8 cellular contexts compared by ENCODE assay signal in the genomic region with DNA sequence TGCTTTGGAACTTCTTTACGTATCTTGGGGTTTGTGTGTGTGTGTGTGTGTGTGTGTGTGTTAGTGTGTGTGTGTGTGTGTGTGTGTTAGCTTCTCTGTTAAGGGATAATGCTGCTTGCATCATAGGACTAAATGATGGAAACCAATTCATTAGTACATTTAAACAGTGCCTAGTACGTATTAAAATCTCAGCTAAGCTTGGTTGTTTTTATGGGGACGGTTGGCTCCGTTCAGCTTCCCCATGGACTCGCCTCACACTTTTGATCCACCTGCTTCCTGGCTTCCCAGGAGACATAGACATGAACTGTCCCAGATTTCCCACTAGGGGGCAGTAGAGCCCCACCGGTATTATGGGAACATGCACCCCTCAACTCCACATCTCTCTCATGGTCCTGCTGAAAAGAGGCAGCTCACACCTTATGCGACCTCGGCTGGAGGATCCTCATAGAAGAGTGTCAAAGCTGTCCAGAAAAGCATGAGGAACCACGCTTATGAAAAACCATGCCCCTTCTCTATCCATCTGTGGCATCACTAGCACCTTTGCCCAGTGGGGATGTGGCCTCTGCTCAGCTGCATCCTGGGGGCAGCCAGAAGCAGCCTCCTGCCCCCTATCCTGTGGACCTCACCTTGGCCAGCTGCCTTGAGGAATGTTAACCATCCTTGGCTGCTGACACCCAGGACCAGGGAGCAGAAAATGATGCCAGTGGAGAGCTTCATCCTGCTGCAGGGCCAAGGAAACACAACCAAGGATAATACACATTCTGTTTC. TPM values are rescaled to one million over a fixed set of nuclear protein-coding genes. Genes with fewer than 3 reads are reported as not detected.
A peak's percentile ranks its signal among the peaks of the same experiment; 100 is the strongest.
DNase-seq lines count a peak whose midpoint lies in the region; ATAC-seq, FAIRE-seq and TF ChIP-seq lines count a peak whose summit lies in the region.

No MANE protein-coding gene starts in this region.

- peak; percentile 81 for FAIRE-seq in GM18507 (lab: Jason Lieb, UNC)

- peaks cover 43% of the 10 kb centered on the region for H3K27me3 Mint-ChIP-seq in WTC11 (ENCODE audit: low read depth)

- no peaks in the 10 kb centered on the region for H3K4me1 Mint-ChIP-seq in WTC11

- H3K27ac ChIP-seq in A673 (ENCODE audit: low read depth, low read length, poor library complexity, severe bottlenecking) = no peak overlapping the region

- DNase-seq in A673 (ENCODE audit: low spot score) = peak; percentile 67
- DNase-seq in GM18507 (ENCODE audit: extremely low spot score, insufficient read length, low read depth) = peak; percentile 65
- DNase-seq in NCI-H2171 treated with DMSO at 0.1 percent for 48 hours (lab: John Stamatoyannopoulos, UW) = peak; percentile 42
- peak; percentile 83 for DNase-seq in WTC11 (ENCODE audit: low spot score)
- DNase-seq in cardiac fibroblast (ENCODE audit: low read depth in 2 of 2) = peak; percentile 65 to 68
- DNase-seq in left colon = peak; percentile 29 to 47
- DNase-seq in stimulated activated CD4-positive, alpha-beta T cell treated with anti-CD3 and anti-CD28 coated beads, Interleukin-4, amount 100 ng/mL, for 24 hours = peak; percentile 68

- H3K27me3 ChIP-seq in A673 (replicated peaks; ENCODE audit: insufficient read depth, low read depth, low read length, poor library complexity) = peaks cover 25% of the 10 kb centered on the region

- H3K9me3 ChIP-seq in A673 (ENCODE audit: low read depth, low read length, poor library complexity, severe bottlenecking) = no peaks in the 10 kb centered on the region

- H3K4me1 ChIP-seq in A673 (ENCODE audit: insufficient read depth, low read length, poor library complexity, severe bottlenecking) = no peaks in the 10 kb centered on the region

- no peaks in the 10 kb centered on the region for H3K36me3 ChIP-seq in A673 (ENCODE audit: insufficient read depth, low read length, poor library complexity, severe bottlenecking)

- H3K27ac Mint-ChIP-seq in WTC11 = no peak overlapping the region

- H3K9me3 Mint-ChIP-seq in WTC11 = peaks cover 4% of the 10 kb centered on the region

- intact Hi-C loops in A673 (cut with micrococcal nuclease; ENCODE audit: unreplicated experiment) (loop anchor here (5.0 to 10.0 kb wide), 4 partner anchors 87 to 689 kb away; no protein-coding TSS in a partner anchor), left colon (cut with DNase I, micrococcal nuclease) (loop anchor here in 1 of 2 donors (10.0 kb wide), 1 partner anchor 629 kb away; no protein-coding TSS in a partner anchor)

- H3K4me3 ChIP-seq in A673 (ENCODE audit: low read depth, low read length, poor library complexity, severe bottlenecking) (no peak overlapping the region), cardiac fibroblast (replicated peaks in 1 of 2; ENCODE audit: low read depth in 2 of 2, low read length in 2 of 2) (no peak overlapping the region)

- BruUV-seq in A673 (replicated peaks; lab: Mats Ljungman, UMichigan) = no TSS peak

- H3K36me3 Mint-ChIP-seq in WTC11 = peaks cover 3% of the 10 kb centered on the region

- H3K4me3 Mint-ChIP-seq in WTC11 = 0 out of 2 replicates have a peak overlapping the region, but pooled peaks have one; percentile 25

- POLR2A ChIA-PET in A673 (lab: Charles Lee; ENCODE audit: low non-redundant PET) (interaction anchor here (0.6 kb wide), 1 partner anchor 76 kb away, joined by 15 read pairs; no protein-coding TSS in a partner anchor), WTC11 (lab: Charles Lee) (interaction anchor here (0.8 to 1.8 kb wide), 2 partner anchors 88 to 102 kb away, joined by 3 to 4 read pairs; no protein-coding TSS in a partner anchor)

- CTCF ChIA-PET in A673 (lab: Charles Lee) (interaction anchor here (0.6 to 1.8 kb wide), 10 partner anchors 9 to 604 kb away, joined by 3 to 17 read pairs (median 4); a partner anchor contains a TSS), WTC11 (lab: Charles Lee) (interaction anchor here (0.6 to 2.8 kb wide), 65 partner anchors 9 to 612 kb away, joined by 3 to 194 read pairs (median 4); a partner anchor contains a TSS)

- ATAC-seq in HG03108 (IDR thresholded peaks at IDR 0.05; ENCODE audit: unreplicated experiment) (peak; percentile 69), WTC11 (peak; percentile 99), left colon (peak; percentile 92)

- TF ChIP-seq CTCF in A673 (conservative IDR thresholded peaks at IDR 0.05; ENCODE audit: low read depth, low read length) (peak; percentile 83), WTC11 (IDR thresholded peaks at IDR 0.05) (peak; percentile 87), cardiac fibroblast (IDR thresholded peaks at IDR 0.05; ENCODE audit: low read depth, low read length) (peak; percentile 91)

TF ChIP-seq in WTC11, 78 proteins besides CTCF, POLR2A, EP300 and RAD21 (continues in another document):
- no peak for TF ChIP-seq FOXP1 (CRISPR knock-in tag; IDR thresholded peaks at IDR 0.05; ENCODE audit: borderline replicate concordance)
- no peak for TF ChIP-seq SMAD4 (CRISPR knock-in tag; IDR thresholded peaks at IDR 0.05)
- TF ChIP-seq, protein P1, sequence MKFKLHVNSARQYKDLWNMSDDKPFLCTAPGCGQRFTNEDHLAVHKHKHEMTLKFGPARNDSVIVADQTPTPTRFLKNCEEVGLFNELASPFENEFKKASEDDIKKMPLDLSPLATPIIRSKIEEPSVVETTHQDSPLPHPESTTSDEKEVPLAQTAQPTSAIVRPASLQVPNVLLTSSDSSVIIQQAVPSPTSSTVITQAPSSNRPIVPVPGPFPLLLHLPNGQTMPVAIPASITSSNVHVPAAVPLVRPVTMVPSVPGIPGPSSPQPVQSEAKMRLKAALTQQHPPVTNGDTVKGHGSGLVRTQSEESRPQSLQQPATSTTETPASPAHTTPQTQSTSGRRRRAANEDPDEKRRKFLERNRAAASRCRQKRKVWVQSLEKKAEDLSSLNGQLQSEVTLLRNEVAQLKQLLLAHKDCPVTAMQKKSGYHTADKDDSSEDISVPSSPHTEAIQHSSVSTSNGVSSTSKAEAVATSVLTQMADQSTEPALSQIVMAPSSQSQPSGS (CRISPR knock-in tag; IDR thresholded peaks at IDR 0.05; ENCODE audit: borderline replicate concordance, low read depth) = no peak
- TF ChIP-seq, protein P2, sequence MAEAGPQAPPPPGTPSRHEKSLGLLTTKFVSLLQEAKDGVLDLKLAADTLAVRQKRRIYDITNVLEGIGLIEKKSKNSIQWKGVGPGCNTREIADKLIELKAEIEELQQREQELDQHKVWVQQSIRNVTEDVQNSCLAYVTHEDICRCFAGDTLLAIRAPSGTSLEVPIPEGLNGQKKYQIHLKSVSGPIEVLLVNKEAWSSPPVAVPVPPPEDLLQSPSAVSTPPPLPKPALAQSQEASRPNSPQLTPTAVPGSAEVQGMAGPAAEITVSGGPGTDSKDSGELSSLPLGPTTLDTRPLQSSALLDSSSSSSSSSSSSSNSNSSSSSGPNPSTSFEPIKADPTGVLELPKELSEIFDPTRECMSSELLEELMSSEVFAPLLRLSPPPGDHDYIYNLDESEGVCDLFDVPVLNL (CRISPR knock-in tag; IDR thresholded peaks at IDR 0.05; ENCODE audit: borderline replicate concordance, low read depth) = no peak
- TF ChIP-seq CREB1 (CRISPR knock-in tag; IDR thresholded peaks at IDR 0.05) = no peak
- TF ChIP-seq ATF1 (CRISPR knock-in tag; IDR thresholded peaks at IDR 0.05) = no peak
- TF ChIP-seq MXD4 (CRISPR knock-in tag; IDR thresholded peaks at IDR 0.05; ENCODE audit: borderline replicate concordance) = no peak
- no peak for TF ChIP-seq IRF2 (CRISPR knock-in tag; IDR thresholded peaks at IDR 0.05; ENCODE audit: borderline replicate concordance, low read depth)
- no peak for TF ChIP-seq ZNF138 (CRISPR knock-in tag; conservative IDR thresholded peaks at IDR 0.05)
- TF ChIP-seq, protein P3, sequence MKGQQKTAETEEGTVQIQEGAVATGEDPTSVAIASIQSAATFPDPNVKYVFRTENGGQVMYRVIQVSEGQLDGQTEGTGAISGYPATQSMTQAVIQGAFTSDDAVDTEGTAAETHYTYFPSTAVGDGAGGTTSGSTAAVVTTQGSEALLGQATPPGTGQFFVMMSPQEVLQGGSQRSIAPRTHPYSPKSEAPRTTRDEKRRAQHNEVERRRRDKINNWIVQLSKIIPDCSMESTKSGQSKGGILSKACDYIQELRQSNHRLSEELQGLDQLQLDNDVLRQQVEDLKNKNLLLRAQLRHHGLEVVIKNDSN (CRISPR knock-in tag; IDR thresholded peaks at IDR 0.05) = no peak
- no peak for TF ChIP-seq ZNF396 (CRISPR knock-in tag; IDR thresholded peaks at IDR 0.05; ENCODE audit: borderline replicate concordance)
- no peak for TF ChIP-seq GRHL2 (CRISPR knock-in tag; IDR thresholded peaks at IDR 0.05; ENCODE audit: insufficient replicate concordance, severe bottlenecking)
- TF ChIP-seq, protein P4, sequence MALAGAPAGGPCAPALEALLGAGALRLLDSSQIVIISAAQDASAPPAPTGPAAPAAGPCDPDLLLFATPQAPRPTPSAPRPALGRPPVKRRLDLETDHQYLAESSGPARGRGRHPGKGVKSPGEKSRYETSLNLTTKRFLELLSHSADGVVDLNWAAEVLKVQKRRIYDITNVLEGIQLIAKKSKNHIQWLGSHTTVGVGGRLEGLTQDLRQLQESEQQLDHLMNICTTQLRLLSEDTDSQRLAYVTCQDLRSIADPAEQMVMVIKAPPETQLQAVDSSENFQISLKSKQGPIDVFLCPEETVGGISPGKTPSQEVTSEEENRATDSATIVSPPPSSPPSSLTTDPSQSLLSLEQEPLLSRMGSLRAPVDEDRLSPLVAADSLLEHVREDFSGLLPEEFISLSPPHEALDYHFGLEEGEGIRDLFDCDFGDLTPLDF (CRISPR knock-in tag; IDR thresholded peaks at IDR 0.05) = no peak
- TF ChIP-seq, protein P5, sequence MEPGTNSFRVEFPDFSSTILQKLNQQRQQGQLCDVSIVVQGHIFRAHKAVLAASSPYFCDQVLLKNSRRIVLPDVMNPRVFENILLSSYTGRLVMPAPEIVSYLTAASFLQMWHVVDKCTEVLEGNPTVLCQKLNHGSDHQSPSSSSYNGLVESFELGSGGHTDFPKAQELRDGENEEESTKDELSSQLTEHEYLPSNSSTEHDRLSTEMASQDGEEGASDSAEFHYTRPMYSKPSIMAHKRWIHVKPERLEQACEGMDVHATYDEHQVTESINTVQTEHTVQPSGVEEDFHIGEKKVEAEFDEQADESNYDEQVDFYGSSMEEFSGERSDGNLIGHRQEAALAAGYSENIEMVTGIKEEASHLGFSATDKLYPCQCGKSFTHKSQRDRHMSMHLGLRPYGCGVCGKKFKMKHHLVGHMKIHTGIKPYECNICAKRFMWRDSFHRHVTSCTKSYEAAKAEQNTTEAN (CRISPR knock-in tag; IDR thresholded peaks at IDR 0.05) = no peak
- TF ChIP-seq ETV6 (CRISPR knock-in tag; IDR thresholded peaks at IDR 0.05) = no peak

RNA-seq across cellular contexts. Expression of a gene that starts 9.7 kb away (rescaled TPM):
- total RNA-seq in A673 (2021) = 37.7 and 39.5 TPM in 2 replicates
- total RNA-seq in WTC11 (2021) = 38.1 to 40.9 TPM (median 39.8 TPM) in 3 replicates
- 10 to 100 TPM; 10.3 to 10.6 TPM for total RNA-seq in left colon

RNA-seq across cellular contexts. Expression of a gene that starts 16.8 kb away (rescaled TPM):
- total RNA-seq in A673 (2021) (not detected in 2 replicates), WTC11 (2021) (not detected in 3 replicates), left colon (not detected)

RNA-seq across cellular contexts. Expression of a gene that starts 57.1 kb away (rescaled TPM):
- total RNA-seq in A673 (2021) = not detected in 2 replicates
- total RNA-seq in WTC11 (2021) = not detected in 3 replicates
- total RNA-seq in left colon = not detected
